ENCODE assay signal across 18 cellular contexts in the genomic region with DNA sequence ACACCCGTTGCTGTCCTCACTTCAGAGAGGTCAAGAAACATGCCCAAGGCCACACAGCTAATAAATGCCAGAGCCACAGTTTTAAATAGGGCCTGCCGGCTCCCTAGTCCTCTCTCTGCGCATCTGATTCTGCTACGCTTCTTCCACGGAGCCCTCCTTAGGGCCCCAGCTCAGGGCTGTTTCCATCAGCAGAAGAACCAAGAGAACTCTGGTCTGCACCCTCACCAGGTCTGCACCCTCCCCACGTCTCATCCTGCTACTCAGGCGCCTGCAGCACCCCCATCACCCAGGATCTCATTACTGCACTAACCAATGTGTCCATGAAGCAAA.
DNase-seq lines count a peak whose midpoint lies in the region; ATAC-seq and TF ChIP-seq lines count a peak whose summit lies in the region.
"Had no signal": no experiment of that assay in that cellular context is flagged by ENCODE, and none has a peak within 500 bp of the region (broad histone marks: within the 10 kb centered on the region; RNA-seq: fewer than 3 reads in every experiment).

No MANE protein-coding gene starts in this region.

- no peak overlapping the region for H3K4me3 ChIP-seq in hepatocyte
- H3K4me3 ChIP-seq: lung had no signal

- 60% methylated on average over 7 of the region's 7 CpGs for WGBS in hepatocyte (ENCODE audit: low lambda C conversion rate, missing lambda C conversion rate)

- no peaks in the 10 kb centered on the region for H3K9me3 Mint-ChIP-seq in activated naive CD4-positive, alpha-beta T cell treated with anti-CD3 and anti-CD28 coated beads for 36 hours
- no peaks in the 10 kb centered on the region for H3K9me3 Mint-ChIP-seq in stimulated activated naive CD8-positive, alpha-beta T cell treated with anti-CD3 and anti-CD28 coated beads, Interleukin-15, amount 100 ng/mL, for 72 hours

- H3K9me2 ChIP-seq in hepatocyte (replicated peaks; ENCODE audit: insufficient read depth), result no peaks in the 10 kb centered on the region

- H4K20me1 ChIP-seq in hepatocyte (ENCODE audit: insufficient read depth, poor library complexity, severe bottlenecking), result no peaks in the 10 kb centered on the region

- peak overlapping the region; percentile 96 for H3K4me2 ChIP-seq in hepatocyte

- intact Hi-C loops in activated naive CD4-positive, alpha-beta T cell treated with anti-CD3 and anti-CD28 coated beads for 36 hours (cut with micrococcal nuclease), result no loop called here

- H3K4me3 Mint-ChIP-seq in activated naive CD4-positive, alpha-beta T cell treated with anti-CD3 and anti-CD28 coated beads for 36 hours, result peak overlapping the region; percentile 63
- peak overlapping the region; percentile 25 for H3K4me3 Mint-ChIP-seq in T-helper 17 cell
- H3K4me3 Mint-ChIP-seq in stimulated activated naive CD8-positive, alpha-beta T cell treated with anti-CD3 and anti-CD28 coated beads, Interleukin-15, amount 100 ng/mL, for 72 hours, result peak overlapping the region; percentile 35 to 67

- ATAC-seq in T-helper 17 cell, result no peak
- ATAC-seq in stimulated activated naive CD8-positive, alpha-beta T cell treated with anti-CD3 and anti-CD28 coated beads, Interleukin-15, amount 100 ng/mL, for 72 hours, result no peak

- TF ChIP-seq CTCF in hepatocyte (IDR thresholded peaks at IDR 0.05; ENCODE audit: poor library complexity), result no peak

- no peaks in the 10 kb centered on the region for H3K79me2 ChIP-seq in hepatocyte

- CTCF ChIA-PET in activated naive CD4-positive, alpha-beta T cell treated with anti-CD3 and anti-CD28 coated beads for 36 hours (lab: Charles Lee), result no interaction called here

- H2AFZ ChIP-seq in hepatocyte, result no peak overlapping the region

- no peaks in the 10 kb centered on the region for H3K36me3 ChIP-seq in hepatocyte (replicated peaks; ENCODE audit: insufficient read depth, low read depth)
- H3K36me3 ChIP-seq: adrenal gland, colonic mucosa, esophagus muscularis mucosa, suprapubic skin had no signal

- peaks cover 8% of the 10 kb centered on the region for H3K4me1 ChIP-seq in hepatocyte (ENCODE audit: insufficient read depth)
- H3K4me1 ChIP-seq: colonic mucosa had no signal

- H3K27ac ChIP-seq in hepatocyte, result peak overlapping the region; percentile 17
- H3K27ac ChIP-seq: adrenal gland, colonic mucosa, HL-60, suprapubic skin had no signal

- H3K9me3 ChIP-seq in T-helper 17 cell (ENCODE audit: control insufficient read depth, low read length, poor library complexity, severe bottlenecking) (no peaks in the 10 kb centered on the region), hepatocyte (ENCODE audit: low read depth) (no peaks in the 10 kb centered on the region)
- H3K9me3 ChIP-seq: adrenal gland, colonic mucosa, esophagus muscularis mucosa, suprapubic skin had no signal

- no peak for DNase-seq in activated naive CD4-positive, alpha-beta T cell treated with anti-CD3 and anti-CD28 coated beads for 36 hours
- no peak for DNase-seq in activated naive CD4-positive, alpha-beta T cell treated with anti-CD3 and anti-CD28 coated beads, Interleukin-2, amount 50 U/mL, for 16 hours
- DNase-seq in T-helper 17 cell (no peak), hepatocyte (ENCODE audit: low spot score) (no peak), NCI-H146 (lab: John Stamatoyannopoulos, UW) (no peak), COR-L47 (lab: John Stamatoyannopoulos, UW) (no peak), GDM1 (lab: John Stamatoyannopoulos, UW) (no peak)
- DNase-seq in stimulated activated naive CD8-positive, alpha-beta T cell treated with anti-CD3 and anti-CD28 coated beads, Interleukin-15, amount 100 ng/mL, for 72 hours, result no peak
- DNase-seq: colonic mucosa, HCEC 1CT, occipital lobe, small intestine, T1000 had no signal

- H3K27me3 Mint-ChIP-seq in activated naive CD4-positive, alpha-beta T cell treated with anti-CD3 and anti-CD28 coated beads for 36 hours (ENCODE audit: low read depth), result peaks cover 12% of the 10 kb centered on the region
- H3K27me3 Mint-ChIP-seq in T-helper 17 cell, result peaks cover 64% of the 10 kb centered on the region
- peaks cover 45% of the 10 kb centered on the region for H3K27me3 Mint-ChIP-seq in stimulated activated naive CD8-positive, alpha-beta T cell treated with anti-CD3 and anti-CD28 coated beads, Interleukin-15, amount 100 ng/mL, for 72 hours

- H3K4me1 Mint-ChIP-seq in activated naive CD4-positive, alpha-beta T cell treated with anti-CD3 and anti-CD28 coated beads for 36 hours (ENCODE audit: low read depth), result peaks cover 12% of the 10 kb centered on the region
- H3K4me1 Mint-ChIP-seq in T-helper 17 cell, result peaks cover 6% of the 10 kb centered on the region
- H3K4me1 Mint-ChIP-seq in stimulated activated naive CD8-positive, alpha-beta T cell treated with anti-CD3 and anti-CD28 coated beads, Interleukin-15, amount 100 ng/mL, for 72 hours, result peaks cover 17% of the 10 kb centered on the region

- H3K27ac Mint-ChIP-seq in activated naive CD4-positive, alpha-beta T cell treated with anti-CD3 and anti-CD28 coated beads for 36 hours, result no peak overlapping the region
- H3K27ac Mint-ChIP-seq in T-helper 17 cell, result no peak overlapping the region
- H3K27ac Mint-ChIP-seq in stimulated activated naive CD8-positive, alpha-beta T cell treated with anti-CD3 and anti-CD28 coated beads, Interleukin-15, amount 100 ng/mL, for 72 hours, result peak overlapping the region in 1 of 2 donors; percentile 37

- no peaks in the 10 kb centered on the region for H3K36me3 Mint-ChIP-seq in activated naive CD4-positive, alpha-beta T cell treated with anti-CD3 and anti-CD28 coated beads for 36 hours (ENCODE audit: low read depth)
- peaks cover 2% of the 10 kb centered on the region for H3K36me3 Mint-ChIP-seq in T-helper 17 cell (ENCODE audit: low read depth)

- H3K27me3 ChIP-seq in hepatocyte, result no peaks in the 10 kb centered on the region
